In genomic region chr3:63864008-63864871, GRCh38 we compare ENCODE assay signal across 9 cellular contexts. TPM values are rescaled to one million over a fixed set of nuclear protein-coding genes. Genes with fewer than 3 reads are reported as not detected.
DNase-seq lines count a peak whose midpoint lies in the region; ATAC-seq and TF ChIP-seq lines count a peak whose summit lies in the region.
"Had no signal": no experiment of that assay in that cellular context is flagged by ENCODE, and none has a peak within 500 bp of the region (broad histone marks: within the 10 kb centered on the region; RNA-seq: fewer than 3 reads in every experiment).

No MANE protein-coding gene starts in this region.

- CTCF ChIA-PET in T-cell (lab: Charles Lee): no interaction called here

- POLR2A ChIA-PET in T-cell (lab: Charles Lee): no interaction called here

- H3K27ac Mint-ChIP-seq in T-cell: peak overlapping the region; percentile 88 to 93

- peak overlapping the region; percentile 84 to 91 (median 90) for H3K4me3 Mint-ChIP-seq in T-cell

- H3K27ac ChIP-seq in skin epidermis: peak overlapping the region; percentile 65 to 98 (median 95)

- DNase-seq in AG10803 (ENCODE audit: low read depth): no peak
- DNase-seq in T-cell: peak in 32 of 34 experiments; percentile 6 to 52 (median 26)
- peak; percentile 54 for DNase-seq in astrocyte of the hippocampus (ENCODE audit: low read depth, low spot score)
- no peak for DNase-seq in dedifferentiated amniotic fluid mesenchymal stem cell (ENCODE audit: extremely low spot score)

- no peaks in the 10 kb centered on the region for H3K9me3 ChIP-seq in iPS-18c (ENCODE audit: control insufficient read depth, insufficient read depth, low read length)

- H3K4me1 Mint-ChIP-seq in T-cell: peaks cover 71 to 73% (median 71%) of the 10 kb centered on the region in 3 donors

- ATAC-seq in GM19025 (IDR thresholded peaks at IDR 0.05; ENCODE audit: low read depth, unreplicated experiment): peak; percentile 51
- peak; percentile 44 for ATAC-seq in HG03139 (IDR thresholded peaks at IDR 0.05; ENCODE audit: unreplicated experiment)
- ATAC-seq in T-cell (replicated peaks in 1 of 4): peak; percentile 55 to 62 (median 59)

- peaks cover 9% of the 10 kb centered on the region for H3K36me3 Mint-ChIP-seq in T-cell

- H3K27me3 Mint-ChIP-seq in T-cell: no peaks in the 10 kb centered on the region

- no peak for TF ChIP-seq CTCF in AG10803 (conservative IDR thresholded peaks at IDR 0.05; ENCODE audit: low read length)

- no peaks in the 10 kb centered on the region for H3K9me3 Mint-ChIP-seq in T-cell

- peak overlapping the region; percentile 82 for H3K4me3 ChIP-seq in AG10803 (ENCODE audit: low read length)
- peak overlapping the region; percentile 73 for H3K4me3 ChIP-seq in iPS-18c (ENCODE audit: insufficient read depth, low read depth, low read length)
- peak overlapping the region; percentile 63 to 98 (median 93) for H3K4me3 ChIP-seq in skin epidermis

RNA-seq across cellular contexts. Expression of gene ATXN7, which starts 0.6 kb away (rescaled TPM):
- 100 to 1,000 TPM; 110 to 231 (median 123) TPM for total RNA-seq in T-cell

RNA-seq across cellular contexts. Expression of gene THOC7, which starts 0.6 kb away (rescaled TPM):
- total RNA-seq in T-cell: 10 to 100 TPM; 30.9 to 36.9 (median 33.1) TPM

RNA-seq across cellular contexts. Expression of gene C3orf49, which starts 45.1 kb away (rescaled TPM):
- not detected for total RNA-seq in T-cell

RNA-seq across cellular contexts. Expression of gene SCAANT1, which starts 47.9 kb away (rescaled TPM):
- total RNA-seq in T-cell: 1 to 10 TPM in 1 of 5 donors, not detected in 4; 5.7 TPM
- total RNA-seq: NCI-H460 had no signal

Comparison
In these comparisons a context has a peak if more than half of its experiments do, and no peak if none do; other contexts are left out.
1. DNase-seq: peak in T-cell (32 of 34) and astrocyte of the hippocampus (single experiment); none in AG10803 (single experiment) and dedifferentiated amniotic fluid mesenchymal stem cell (single experiment).
2. Peak in every context shown above with its lines, with median percentiles within 50 percentile points of each other: H3K4me3 ChIP-seq and ATAC-seq.